Comparison of ENCODE assay signal across 11 cellular contexts in genomic region chr1:77824083-77824482, GRCh38. TPM values are rescaled to one million over a fixed set of nuclear protein-coding genes. Genes with fewer than 3 reads are reported as not detected.
DNase-seq lines count a peak whose midpoint lies in the region; ATAC-seq and TF ChIP-seq lines count a peak whose summit lies in the region.
"Had no signal": no experiment of that assay in that cellular context is flagged by ENCODE, and none has a peak within 500 bp of the region (broad histone marks: within the 10 kb centered on the region; RNA-seq: fewer than 3 reads in every experiment).

No MANE protein-coding gene starts in this region.

- no peak overlapping the region for H3K27ac Mint-ChIP-seq in glutamatergic neuron (ENCODE audit: unreplicated experiment)
- H3K27ac Mint-ChIP-seq: activated CD4-positive, alpha-beta T cell treated with anti-CD3 and anti-CD28 coated beads, Interleukin-2, amount 10 ng/mL, durations not matched to agents 7 days and 5 days; activated naive CD4-positive, alpha-beta T cell treated with anti-CD3 and anti-CD28 coated beads, Interleukin-2, amount 50 U/mL, for 72 hours had no signal

- H3K9me3 ChIP-seq in adipocyte (ENCODE audit: control insufficient read depth, low read length) (no peaks in the 10 kb centered on the region), left ventricle myocardium inferior (replicated peaks) (no peaks in the 10 kb centered on the region), vagina (no peaks in the 10 kb centered on the region)

- peak overlapping the region; percentile 62 for H3K9ac ChIP-seq in adipocyte (ENCODE audit: low read length)

- no peaks in the 10 kb centered on the region for H3K27me3 Mint-ChIP-seq in glutamatergic neuron (ENCODE audit: unreplicated experiment)
- H3K27me3 Mint-ChIP-seq: activated CD4-positive, alpha-beta T cell treated with anti-CD3 and anti-CD28 coated beads, Interleukin-2, amount 10 ng/mL, durations not matched to agents 7 days and 5 days had no signal

- intact Hi-C loops in Right ventricle myocardium superior (cut with DNase I) (no loop called here), cardiac septum (cut with DNase I) (no loop called here), left ventricle myocardium inferior (cut with micrococcal nuclease) (no loop called here), vagina (cut with DNase I) (no loop called here)

- no peaks in the 10 kb centered on the region for H3K9me3 Mint-ChIP-seq in glutamatergic neuron (ENCODE audit: unreplicated experiment)
- H3K9me3 Mint-ChIP-seq: activated CD4-positive, alpha-beta T cell treated with anti-CD3 and anti-CD28 coated beads, Interleukin-2, amount 10 ng/mL, durations not matched to agents 7 days and 5 days; activated naive CD4-positive, alpha-beta T cell treated with anti-CD3 and anti-CD28 coated beads, Interleukin-2, amount 50 U/mL, for 72 hours had no signal

- no peaks in the 10 kb centered on the region for H3K36me3 Mint-ChIP-seq in glutamatergic neuron (ENCODE audit: unreplicated experiment)

- ATAC-seq in Right ventricle myocardium superior (ENCODE audit: poor library complexity) = peak; percentile 13
- ATAC-seq: activated naive CD4-positive, alpha-beta T cell treated with anti-CD3 and anti-CD28 coated beads, Interleukin-2, amount 50 U/mL, for 72 hours had no signal

- H3K27ac ChIP-seq in left ventricle myocardium inferior (replicated peaks) (peak overlapping the region; percentile 69), vagina (peak overlapping the region; percentile 58)

- no peak for DNase-seq in Right ventricle myocardium superior
- no peak for DNase-seq in cardiac septum (ENCODE audit: low spot score)
- DNase-seq in adipocyte (ENCODE audit: low read depth) = peak; percentile 69
- DNase-seq in left ventricle myocardium inferior = no peak
- DNase-seq in vagina (ENCODE audit: extremely low spot score in 2 of 2) = no peak
- DNase-seq in stimulated activated CD4-positive, alpha-beta T cell treated with anti-CD3 and anti-CD28 coated beads, Interleukin-15, amount 100 ng/mL, for 24 hours = no peak
- DNase-seq in NCI-H524 (lab: John Stamatoyannopoulos, UW) = no peak
- DNase-seq in glutamatergic neuron = no peak
- DNase-seq: activated CD4-positive, alpha-beta T cell treated with anti-CD3 and anti-CD28 coated beads, Interleukin-2, amount 10 ng/mL, durations not matched to agents 7 days and 5 days; NCI-H1436 had no signal

- peaks cover 25% of the 10 kb centered on the region for H3K4me1 ChIP-seq in adipocyte (ENCODE audit: control insufficient read depth, insufficient read depth, low read length)
- H3K4me1 ChIP-seq in left ventricle myocardium inferior = peaks cover 27% of the 10 kb centered on the region
- no peaks in the 10 kb centered on the region for H3K4me1 ChIP-seq in vagina

- no peaks in the 10 kb centered on the region for H3K27me3 ChIP-seq in adipocyte (replicated peaks; ENCODE audit: control insufficient read depth, insufficient read depth, low read length)
- no peaks in the 10 kb centered on the region for H3K27me3 ChIP-seq in left ventricle myocardium inferior (ENCODE audit: low read depth)
- H3K27me3 ChIP-seq in vagina = no peaks in the 10 kb centered on the region

- H3K4me1 Mint-ChIP-seq in glutamatergic neuron (ENCODE audit: low read depth, unreplicated experiment) = no peaks in the 10 kb centered on the region

- no peak for TF ChIP-seq POLR2A in vagina (IDR thresholded peaks at IDR 0.05)

- peaks cover 21% of the 10 kb centered on the region for H3K36me3 ChIP-seq in adipocyte (ENCODE audit: control insufficient read depth, insufficient read depth, low read length, severe bottlenecking)
- H3K36me3 ChIP-seq in left ventricle myocardium inferior = peaks cover 27% of the 10 kb centered on the region
- H3K36me3 ChIP-seq in vagina = peaks cover 0 to 5% of the 10 kb centered on the region in 2 donors

- TF ChIP-seq CTCF in left ventricle myocardium inferior (IDR thresholded peaks at IDR 0.05; ENCODE audit: borderline replicate concordance) (no peak), vagina (IDR thresholded peaks at IDR 0.05) (no peak), glutamatergic neuron (IDR thresholded peaks at IDR 0.05; ENCODE audit: partially characterized antibody, unreplicated experiment) (no peak)

- H3K4me3 ChIP-seq in adipocyte (ENCODE audit: low read length) = no peak overlapping the region
- H3K4me3 ChIP-seq in left ventricle myocardium inferior = no peak overlapping the region
- H3K4me3 ChIP-seq in vagina = no peak overlapping the region

- no peak overlapping the region for H3K4me3 Mint-ChIP-seq in glutamatergic neuron (ENCODE audit: unreplicated experiment)
- H3K4me3 Mint-ChIP-seq: activated CD4-positive, alpha-beta T cell treated with anti-CD3 and anti-CD28 coated beads, Interleukin-2, amount 10 ng/mL, durations not matched to agents 7 days and 5 days had no signal

RNA-seq across cellular contexts. Expression of gene MIGA1, which starts 44.6 kb away (rescaled TPM):
- 8.7 TPM for total RNA-seq in Right ventricle myocardium superior
- total RNA-seq in cardiac septum = 11.1 TPM
- total RNA-seq in left ventricle myocardium inferior = 11.2 TPM
- 10.8 TPM for total RNA-seq in vagina
- total RNA-seq in glutamatergic neuron (ENCODE audit: unreplicated experiment) = 10.2 TPM
